In the genomic region with DNA sequence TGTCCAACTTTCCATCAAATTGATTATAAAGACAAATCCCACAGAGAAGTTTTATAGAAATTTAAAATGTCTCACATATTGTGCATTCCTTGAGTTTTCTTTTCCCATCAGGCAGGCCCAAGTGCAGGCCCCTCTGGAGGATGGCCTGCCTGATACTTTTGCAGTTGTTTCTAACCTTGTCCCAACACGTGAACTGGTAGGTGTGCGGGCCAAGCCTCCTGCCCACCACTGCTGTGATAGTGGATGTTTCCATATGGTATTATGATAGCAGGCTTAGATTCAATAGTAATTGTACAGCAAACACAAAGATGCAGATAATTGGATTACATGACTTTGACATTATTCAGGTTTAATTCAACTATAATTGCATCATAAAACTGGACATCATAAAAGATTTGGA, we compare ENCODE assay signal across 21 cellular contexts. TPM values are rescaled to one million over a fixed set of nuclear protein-coding genes. Genes with fewer than 3 reads are reported as not detected.
DNase-seq lines count a peak whose midpoint lies in the region; ATAC-seq, FAIRE-seq and TF ChIP-seq lines count a peak whose summit lies in the region.
"Had no signal": no experiment of that assay in that cellular context is flagged by ENCODE, and none has a peak within 500 bp of the region (broad histone marks: within the 10 kb centered on the region; RNA-seq: fewer than 3 reads in every experiment).

No MANE protein-coding gene starts in this region.

- H3K36me3 Mint-ChIP-seq in endothelial cell (ENCODE audit: low read depth, unreplicated experiment) (no peaks in the 10 kb centered on the region), chondrocyte (ENCODE audit: low read depth) (peaks cover 3% of the 10 kb centered on the region)
- no peaks in the 10 kb centered on the region for H3K36me3 Mint-ChIP-seq in stimulated activated memory B cell treated with anti-CD40 and anti-IgM and Interleukin-4, amounts not matched to agents 10 μg/mL and 1 μg/mL and 100 μg/mL, for 72 hours
- H3K36me3 Mint-ChIP-seq: activated naive CD4-positive, alpha-beta T cell treated with anti-CD3 and anti-CD28 coated beads, Interleukin-2, amount 50 U/mL, for 72 hours had no signal

- no peak overlapping the region for H3K27ac ChIP-seq in effector memory CD4-positive, alpha-beta T cell (ENCODE audit: insufficient read depth, low read length, poor library complexity, severe bottlenecking)
- H3K27ac ChIP-seq: foreskin keratinocyte, SJCRH30, testis had no signal

- H3K9me3 ChIP-seq in effector memory CD4-positive, alpha-beta T cell (ENCODE audit: control insufficient read depth, low read length), result no peaks in the 10 kb centered on the region
- H3K9me3 ChIP-seq: SJCRH30, testis had no signal

- H3K4me3 Mint-ChIP-seq in endothelial cell (ENCODE audit: unreplicated experiment) (no peak overlapping the region), chondrocyte (ENCODE audit: unreplicated experiment) (no peak overlapping the region)
- H3K4me3 Mint-ChIP-seq in stimulated activated memory B cell treated with anti-CD40 and anti-IgM and Interleukin-4, amounts not matched to agents 10 μg/mL and 1 μg/mL and 100 μg/mL, for 72 hours, result peak overlapping the region; percentile 18

- no peaks in the 10 kb centered on the region for H3K27me3 ChIP-seq in effector memory CD4-positive, alpha-beta T cell (replicated peaks; ENCODE audit: control insufficient read depth, insufficient read depth, low read length, poor library complexity, severe bottlenecking)
- H3K27me3 ChIP-seq: foreskin keratinocyte, SJCRH30, testis had no signal

- no peaks in the 10 kb centered on the region for H3K4me1 ChIP-seq in effector memory CD4-positive, alpha-beta T cell (ENCODE audit: control insufficient read depth, insufficient read depth, low read length, poor library complexity, severe bottlenecking)
- H3K4me1 ChIP-seq: SJCRH30 had no signal

- H3K27ac Mint-ChIP-seq in endothelial cell (ENCODE audit: unreplicated experiment), result peak overlapping the region; percentile 44
- H3K27ac Mint-ChIP-seq in stimulated activated memory B cell treated with anti-CD40 and anti-IgM and Interleukin-4, amounts not matched to agents 10 μg/mL and 1 μg/mL and 100 μg/mL, for 72 hours, result peak overlapping the region; percentile 59
- no peak overlapping the region for H3K27ac Mint-ChIP-seq in chondrocyte (ENCODE audit: unreplicated experiment)
- H3K27ac Mint-ChIP-seq: activated naive CD4-positive, alpha-beta T cell treated with anti-CD3 and anti-CD28 coated beads, Interleukin-2, amount 50 U/mL, for 72 hours had no signal

- ATAC-seq in stimulated activated memory B cell treated with anti-CD40 and anti-IgM and Interleukin-4, amounts not matched to agents 10 μg/mL and 1 μg/mL and 100 μg/mL, for 72 hours, result no peak
- ATAC-seq in HG02588 (IDR thresholded peaks at IDR 0.05; ENCODE audit: unreplicated experiment), result no peak
- ATAC-seq: activated naive CD4-positive, alpha-beta T cell treated with anti-CD3 and anti-CD28 coated beads, Interleukin-2, amount 50 U/mL, for 72 hours; foreskin keratinocyte; PC-3 had no signal

- TF ChIP-seq POLR2A in GM12892 (IDR thresholded peaks at IDR 0.05; ENCODE audit: low read depth, low read length), result no peak

- H3K36me3 ChIP-seq in effector memory CD4-positive, alpha-beta T cell (ENCODE audit: control insufficient read depth, insufficient read depth, low read length), result no peaks in the 10 kb centered on the region
- H3K36me3 ChIP-seq: SJCRH30 had no signal

- DNase-seq in GM12892 (ENCODE audit: insufficient read length) (no peak), NCI-H69 (lab: John Stamatoyannopoulos, UW) (peak; percentile 31), endothelial cell (ENCODE audit: low spot score) (no peak), chondrocyte (ENCODE audit: low spot score) (no peak)
- DNase-seq in activated CD4-positive, alpha-beta T cell treated with anti-CD3 and anti-CD28 coated beads for 1 hour, result no peak
- DNase-seq in effector memory CD4-positive, alpha-beta T cell, result no peak
- DNase-seq: activated CD8-positive, alpha-beta memory T cell treated with anti-CD3 and anti-CD28 coated beads for 24 hours; foreskin keratinocyte; NCI-H1105 treated with DMSO at 0.1 percent for 48 hours; NCI-H510A treated with DMSO at 0.1 percent for 48 hours; PC-3; SJCRH30; stimulated activated CD4-positive, alpha-beta T cell treated with anti-CD3 and anti-CD28 coated beads, Interleukin-4, amount 100 ng/mL, for 4 hours; testis had no signal

- TF ChIP-seq CTCF in endothelial cell (IDR thresholded peaks at IDR 0.05; ENCODE audit: unreplicated experiment), result no peak
- TF ChIP-seq CTCF in chondrocyte (IDR thresholded peaks at IDR 0.05), result no peak

- peak; percentile 82 for FAIRE-seq in GM12892 (lab: Jason Lieb, UNC)
- FAIRE-seq: H1 had no signal

- H3K9me3 Mint-ChIP-seq in endothelial cell (ENCODE audit: unreplicated experiment), result no peaks in the 10 kb centered on the region
- no peaks in the 10 kb centered on the region for H3K9me3 Mint-ChIP-seq in stimulated activated memory B cell treated with anti-CD40 and anti-IgM and Interleukin-4, amounts not matched to agents 10 μg/mL and 1 μg/mL and 100 μg/mL, for 72 hours
- no peaks in the 10 kb centered on the region for H3K9me3 Mint-ChIP-seq in chondrocyte (ENCODE audit: low read depth)
- H3K9me3 Mint-ChIP-seq: activated naive CD4-positive, alpha-beta T cell treated with anti-CD3 and anti-CD28 coated beads, Interleukin-2, amount 50 U/mL, for 72 hours had no signal

- H3K27me3 Mint-ChIP-seq in endothelial cell (ENCODE audit: unreplicated experiment) (peaks cover 2% of the 10 kb centered on the region), chondrocyte (ENCODE audit: low read depth) (no peaks in the 10 kb centered on the region)
- no peaks in the 10 kb centered on the region for H3K27me3 Mint-ChIP-seq in stimulated activated memory B cell treated with anti-CD40 and anti-IgM and Interleukin-4, amounts not matched to agents 10 μg/mL and 1 μg/mL and 100 μg/mL, for 72 hours

- H3K4me3 ChIP-seq in effector memory CD4-positive, alpha-beta T cell (ENCODE audit: insufficient read depth, low read depth, low read length, poor library complexity, severe bottlenecking), result no peak overlapping the region
- H3K4me3 ChIP-seq: SJCRH30 had no signal

- H3K4me1 Mint-ChIP-seq in endothelial cell (ENCODE audit: unreplicated experiment), result peaks cover 40% of the 10 kb centered on the region
- peaks cover 54% of the 10 kb centered on the region for H3K4me1 Mint-ChIP-seq in stimulated activated memory B cell treated with anti-CD40 and anti-IgM and Interleukin-4, amounts not matched to agents 10 μg/mL and 1 μg/mL and 100 μg/mL, for 72 hours
- peaks cover 4% of the 10 kb centered on the region for H3K4me1 Mint-ChIP-seq in chondrocyte (ENCODE audit: low read depth)

RNA-seq across cellular contexts. Expression of a gene that starts 1.4 kb away (rescaled TPM):
- 0.15 TPM for polyA plus RNA-seq in GM12892 (2012; ENCODE audit: missing spikeins)
- total RNA-seq in endothelial cell (ENCODE audit: unreplicated experiment), result not detected
- total RNA-seq in chondrocyte, result not detected in 3 replicates
- total RNA-seq: activated naive CD4-positive, alpha-beta T cell treated with anti-CD3 and anti-CD28 coated beads, Interleukin-2, amount 50 U/mL, for 72 hours; Daoy; foreskin keratinocyte; H1; kidney epithelial cell; PC-3; SJCRH30; T-helper 2 cell treated with Interferon-gamma antibody and Interleukin-4, amounts not matched to agents 100 ng/mL and 5 ng/mL, for 36 hours; testis had no signal
- polyA plus RNA-seq: foreskin keratinocyte, H1 had no signal

RNA-seq across cellular contexts. Expression of a gene that starts 53.8 kb away (rescaled TPM):
- polyA plus RNA-seq in GM12892 (2012; ENCODE audit: missing spikeins), result not detected
- total RNA-seq in endothelial cell (ENCODE audit: unreplicated experiment), result not detected
- total RNA-seq in chondrocyte, result not detected in 3 replicates
- total RNA-seq: activated naive CD4-positive, alpha-beta T cell treated with anti-CD3 and anti-CD28 coated beads, Interleukin-2, amount 50 U/mL, for 72 hours; Daoy; foreskin keratinocyte; H1; PC-3; SJCRH30; T-helper 2 cell treated with Interferon-gamma antibody and Interleukin-4, amounts not matched to agents 100 ng/mL and 5 ng/mL, for 36 hours had no signal
- polyA plus RNA-seq: foreskin keratinocyte, H1 had no signal
